19 cellular contexts compared by ENCODE assay signal in the genomic region with DNA sequence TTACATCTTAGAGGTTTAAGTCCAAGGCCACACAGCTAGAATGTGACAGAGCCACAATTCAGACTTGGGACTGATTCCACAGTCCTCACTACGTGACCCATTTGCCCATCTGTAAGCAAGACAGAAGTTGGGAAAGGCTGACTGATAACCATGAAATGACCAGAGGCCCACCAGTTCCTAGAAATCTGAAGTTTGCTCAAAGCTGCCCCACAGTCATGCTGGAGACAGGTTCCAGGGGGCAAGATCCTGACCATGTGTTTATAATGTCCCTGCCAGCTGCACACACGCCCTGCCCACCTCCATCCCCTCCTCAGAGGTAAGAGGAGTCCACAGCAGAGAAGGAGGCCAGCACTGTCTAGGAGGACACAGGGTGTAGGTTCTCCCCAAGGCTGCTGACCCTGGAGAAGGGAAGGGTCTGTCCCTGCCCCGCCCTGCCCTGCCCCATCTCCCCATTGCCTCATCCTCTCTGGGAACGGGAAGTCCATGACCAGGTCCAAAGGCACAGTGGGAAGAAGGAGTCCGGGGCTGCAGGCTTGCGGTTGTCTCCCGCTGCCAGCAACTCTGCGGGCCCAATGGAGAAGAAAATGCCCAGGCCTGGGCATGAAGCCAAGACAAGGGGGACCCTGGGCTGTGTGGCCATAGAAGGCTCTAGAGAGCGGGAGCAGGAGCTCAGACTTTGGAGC. TPM values are rescaled to one million over a fixed set of nuclear protein-coding genes. Genes with fewer than 3 reads are reported as not detected.
DNase-seq lines count a peak whose midpoint lies in the region; ATAC-seq and TF ChIP-seq lines count a peak whose summit lies in the region.
"Had no signal": no experiment of that assay in that cellular context is flagged by ENCODE, and none has a peak within 500 bp of the region (broad histone marks: within the 10 kb centered on the region; RNA-seq: fewer than 3 reads in every experiment).

No MANE protein-coding gene starts in this region.

- H3K36me3 ChIP-seq in hepatocyte (replicated peaks; ENCODE audit: insufficient read depth, low read depth): no peaks in the 10 kb centered on the region
- no peaks in the 10 kb centered on the region for H3K36me3 ChIP-seq in mucosa of rectum (ENCODE audit: control insufficient read depth in 2 of 2, insufficient read depth in 2 of 2, low read length in 2 of 2)
- no peaks in the 10 kb centered on the region for H3K36me3 ChIP-seq in transverse colon
- H3K36me3 ChIP-seq: BE2C had no signal

- no peak overlapping the region for H3K27ac Mint-ChIP-seq in WTC11
- H3K27ac Mint-ChIP-seq: CD8-positive, alpha-beta memory T cell; HFFc6 had no signal

- no peak overlapping the region for H3K9ac ChIP-seq in mucosa of rectum (ENCODE audit: low read depth in 1 of 2, low read length in 2 of 2)
- H3K9ac ChIP-seq: GM23248 had no signal

- no peak overlapping the region for H3K4me2 ChIP-seq in hepatocyte
- H3K4me2 ChIP-seq: PC-9 had no signal

- no peaks in the 10 kb centered on the region for H3K9me2 ChIP-seq in hepatocyte (replicated peaks; ENCODE audit: insufficient read depth)

- ATAC-seq in WTC11: no peak

- no peaks in the 10 kb centered on the region for H4K20me1 ChIP-seq in hepatocyte (ENCODE audit: insufficient read depth, poor library complexity, severe bottlenecking)

- peaks cover 47% of the 10 kb centered on the region for H3K4me1 Mint-ChIP-seq in WTC11
- H3K4me1 Mint-ChIP-seq: CD8-positive, alpha-beta memory T cell had no signal

- DNase-seq in WTC11 (ENCODE audit: low spot score) (no peak), hepatocyte (ENCODE audit: low spot score) (no peak), transverse colon (peak; percentile 70), NCI-H1436 treated with DMSO at 0.1 percent for 48 hours (lab: John Stamatoyannopoulos, UW) (no peak), HuH-7.5 (ENCODE audit: low spot score) (no peak), H4 (ENCODE audit: low spot score) (no peak)
- DNase-seq: BE2C; CD8-positive, alpha-beta memory T cell; DND-41; GDM1; GM23248; HFFc6; KBM-7; NCI-H1048; NCI-H1694; NCI-H345; PC-9 had no signal

- in situ Hi-C loops in transverse colon (cut with MboI; ENCODE audit: low pct_ligation_motif_present in 1 of 4, low pct_unique_long_range_greater_than_20kb in 1 of 4, low sequenced_read_pairs in 3 of 4): no loop called here

- no peak overlapping the region for H3K4me3 ChIP-seq in hepatocyte
- H3K4me3 ChIP-seq in mucosa of rectum (ENCODE audit: low read length in 2 of 2): no peak overlapping the region
- no peak overlapping the region for H3K4me3 ChIP-seq in transverse colon
- H3K4me3 ChIP-seq: GM23248, PC-9 had no signal

- WGBS in hepatocyte (ENCODE audit: low lambda C conversion rate, missing lambda C conversion rate): 88% methylated on average over 9 of the region's 9 CpGs
- WGBS in transverse colon (ENCODE audit: low coverage in 1 of 2), 2 donors: 81% methylated on average over 9 of the region's 9 CpGs; no CpG with 5 or more reads in 1 of the 2 donors

- no peaks in the 10 kb centered on the region for H3K36me3 Mint-ChIP-seq in WTC11
- H3K36me3 Mint-ChIP-seq: CD8-positive, alpha-beta memory T cell had no signal

- H3K4me1 ChIP-seq in hepatocyte (ENCODE audit: insufficient read depth) (peaks cover 44% of the 10 kb centered on the region), mucosa of rectum (ENCODE audit: control insufficient read depth in 2 of 2, insufficient read depth in 2 of 2, low read length in 2 of 2) (peaks cover 26 to 49% of the 10 kb centered on the region in 2 donors), transverse colon (peaks cover 35 to 49% (median 42%) of the 10 kb centered on the region in 4 donors)
- H3K4me1 ChIP-seq: BE2C had no signal

- no peak overlapping the region for H3K4me3 Mint-ChIP-seq in WTC11
- H3K4me3 Mint-ChIP-seq: CD8-positive, alpha-beta memory T cell; HFFc6 had no signal

- H3K27me3 ChIP-seq in hepatocyte: no peaks in the 10 kb centered on the region
- no peaks in the 10 kb centered on the region for H3K27me3 ChIP-seq in mucosa of rectum (ENCODE audit: control insufficient read depth in 2 of 2, insufficient read depth in 2 of 2, low read length in 2 of 2)
- no peaks in the 10 kb centered on the region for H3K27me3 ChIP-seq in transverse colon
- H3K27me3 ChIP-seq: BE2C had no signal

- TF ChIP-seq POLR2A in transverse colon (IDR thresholded peaks at IDR 0.05): peak; percentile 29

- peaks cover 91% of the 10 kb centered on the region for H3K27me3 Mint-ChIP-seq in WTC11 (ENCODE audit: low read depth)

- no peaks in the 10 kb centered on the region for H3K9me3 Mint-ChIP-seq in WTC11
- H3K9me3 Mint-ChIP-seq: CD8-positive, alpha-beta memory T cell; HFFc6 had no signal

- TF ChIP-seq CTCF in WTC11 (IDR thresholded peaks at IDR 0.05) (no peak), hepatocyte (IDR thresholded peaks at IDR 0.05; ENCODE audit: poor library complexity) (no peak), transverse colon (IDR thresholded peaks at IDR 0.05) (no peak)

- TF ChIP-seq EP300 in transverse colon (IDR thresholded peaks at IDR 0.05; ENCODE audit: low read depth): no peak

- peak overlapping the region; percentile 64 for H3K27ac ChIP-seq in hepatocyte
- H3K27ac ChIP-seq in mucosa of rectum (ENCODE audit: low read depth in 2 of 2, low read length in 2 of 2): peak overlapping the region; percentile 79 to 84
- peak overlapping the region in 3 of 4 donors; percentile 79 to 83 (median 83) for H3K27ac ChIP-seq in transverse colon
- H3K27ac ChIP-seq: GM23248, HL-60, PC-9 had no signal

- intact Hi-C loops in transverse colon (cut with DNase I; ENCODE audit: low total_unique reads): no loop called here

- CTCF ChIA-PET in WTC11 (lab: Charles Lee): interaction anchor here (1.0 to 11.0 kb wide), 2 partner anchors 18 to 30 kb away, joined by 4 to 109 read pairs; no protein-coding TSS in a partner anchor

- no peaks in the 10 kb centered on the region for H3K79me2 ChIP-seq in hepatocyte

- POLR2A ChIA-PET in WTC11 (lab: Charles Lee): no interaction called here

- H3K9me3 ChIP-seq in hepatocyte (ENCODE audit: low read depth) (no peaks in the 10 kb centered on the region), mucosa of rectum (ENCODE audit: control insufficient read depth in 2 of 2, low read length in 2 of 2) (no peaks in the 10 kb centered on the region), transverse colon (no peaks in the 10 kb centered on the region)
- H3K9me3 ChIP-seq: BE2C had no signal

- H2AFZ ChIP-seq in hepatocyte: no peak overlapping the region
- H2AFZ ChIP-seq: GM23248, PC-9 had no signal

TF ChIP-seq in WTC11, 78 proteins besides CTCF, POLR2A, EP300 and RAD21:
- TF ChIP-seq ATF1 (CRISPR knock-in tag; IDR thresholded peaks at IDR 0.05) (no peak), GABPB1 (CRISPR knock-in tag; IDR thresholded peaks at IDR 0.05) (peak; percentile 54)

RNA-seq across cellular contexts. Expression of gene OAF, which starts 11.9 kb away (rescaled TPM):
- total RNA-seq in WTC11 (2021) (3.2 to 5.6 TPM (median 4.2 TPM) in 3 replicates), hepatocyte (63.9 and 72.4 TPM in 2 replicates), transverse colon (100 to 1,000 TPM in 3 of 4 donors, 10 to 100 TPM in 1; 78.8 to 553 (median 287) TPM)
- 73.0 and 102 TPM in 2 replicates for polyA plus RNA-seq in hepatocyte
- 33.5 and 44.5 TPM in 2 replicates for total RNA-seq in H4 (2014; rRNA removed; shearing (Covaris generic))

RNA-seq across cellular contexts. Expression of gene POU2F3, which starts 41.0 kb away (rescaled TPM):
- total RNA-seq in WTC11 (2021) (0.37 to 0.78 TPM (median 0.61 TPM) in 3 replicates), hepatocyte (0.24 TPM in 1 of 2 replicates, not detected in the other), transverse colon (1 to 10 TPM in 2 of 4 donors, not detected in 2; 1.9 to 2.2 TPM)
- 0.21 TPM in 1 of 2 replicates, not detected in the other for polyA plus RNA-seq in hepatocyte
- total RNA-seq in H4 (2014; rRNA removed; shearing (Covaris generic)): 0.10 and 1.4 TPM in 2 replicates
- total RNA-seq: CD8-positive, alpha-beta memory T cell; GM23248; HFFc6 had no signal
- polyA plus RNA-seq: CD8-positive, alpha-beta memory T cell; GM23248 had no signal
